In the genomic region with DNA sequence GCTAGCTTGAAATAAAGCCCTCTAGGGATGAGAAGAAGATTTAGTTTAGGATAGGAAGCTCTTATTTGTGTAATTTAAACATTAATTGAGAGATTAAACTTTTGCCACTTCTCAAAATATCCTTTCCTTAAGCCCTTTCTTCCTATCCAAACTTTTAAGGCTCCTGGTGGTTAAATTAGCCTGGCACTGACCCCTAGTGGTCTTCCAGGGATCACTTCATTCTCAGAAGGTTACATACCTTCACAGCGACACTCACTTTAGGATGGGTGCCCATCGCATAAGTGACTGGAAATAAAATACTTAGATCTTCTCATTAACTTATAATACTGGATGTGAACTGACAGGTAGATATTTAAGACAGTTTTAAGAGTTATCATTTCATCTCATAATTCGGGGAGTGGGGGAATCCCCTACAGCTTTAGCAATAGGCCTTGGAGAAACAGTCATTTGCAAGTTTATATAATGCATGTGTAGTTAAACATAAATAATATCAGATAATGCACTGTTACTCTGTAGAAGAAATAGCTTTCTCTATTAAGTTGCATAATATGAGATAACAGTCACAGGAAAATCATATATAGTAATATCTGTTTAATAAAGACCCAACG, we compare ENCODE assay signal across 8 cellular contexts. TPM values are rescaled to one million over a fixed set of nuclear protein-coding genes. Genes with fewer than 3 reads are reported as not detected.
DNase-seq lines count a peak whose midpoint lies in the region; ATAC-seq and TF ChIP-seq lines count a peak whose summit lies in the region.

No MANE protein-coding gene starts in this region.

- no peaks in the 10 kb centered on the region for H3K9me3 Mint-ChIP-seq in Caco-2 (ENCODE audit: unreplicated experiment)

- H3K4me1 ChIP-seq in Caco-2 (no peaks in the 10 kb centered on the region), lower lobe of right lung (peaks cover 12% of the 10 kb centered on the region)

- intact Hi-C loops in Caco-2 (cut with micrococcal nuclease; ENCODE audit: unreplicated experiment), result loop anchor here (1.0 to 5.0 kb wide), 7 partner anchors 56 to 540 kb away; no protein-coding TSS in a partner anchor
- intact Hi-C loops in lower lobe of right lung (cut with DNase I), result no loop called here

- in situ Hi-C loops in brain microvascular endothelial cell (cut with HindIII; ENCODE audit: low pct_ligation_motif_present, low sequenced_read_pairs), result no loop called here

- no peak overlapping the region for H3K4me3 Mint-ChIP-seq in Caco-2 (ENCODE audit: unreplicated experiment)

- no TSS peak for BruUV-seq in Caco-2 (replicated peaks; lab: Mats Ljungman, UMichigan)

- H3K27ac ChIP-seq in brain microvascular endothelial cell (no peak overlapping the region), lower lobe of right lung (no peak overlapping the region)

- no peak overlapping the region for H3K4me3 ChIP-seq in Caco-2 (ENCODE audit: low read depth, low read length)
- H3K4me3 ChIP-seq in brain microvascular endothelial cell (ENCODE audit: low read depth, low read length), result no peak overlapping the region
- no peak overlapping the region for H3K4me3 ChIP-seq in lower lobe of right lung

- CTCF ChIA-PET in Caco-2 (lab: Charles Lee), result no interaction called here

- TF ChIP-seq CTCF in Caco-2 (IDR thresholded peaks at IDR 0.05; ENCODE audit: insufficient read depth in 1 of 2, low read depth in 1 of 2, low read length in 1 of 2, severe bottlenecking in 1 of 2, unreplicated experiment in 1 of 2), result peak; percentile 71 to 82
- peak; percentile 82 for TF ChIP-seq CTCF in brain microvascular endothelial cell (IDR thresholded peaks at IDR 0.05; ENCODE audit: low read depth, low read length, missing control alignments)
- TF ChIP-seq CTCF in lower lobe of right lung (IDR thresholded peaks at IDR 0.05), result peak; percentile 70

- no peaks in the 10 kb centered on the region for H3K36me3 ChIP-seq in Caco-2 (ENCODE audit: control insufficient read depth, insufficient read depth, low read length)
- H3K36me3 ChIP-seq in brain microvascular endothelial cell (replicated peaks), result no peaks in the 10 kb centered on the region
- H3K36me3 ChIP-seq in lower lobe of right lung, result no peaks in the 10 kb centered on the region

- no peaks in the 10 kb centered on the region for H3K27me3 ChIP-seq in Caco-2 (replicated peaks; ENCODE audit: control insufficient read depth, insufficient read depth, low read length)
- peaks cover 75% of the 10 kb centered on the region for H3K27me3 ChIP-seq in brain microvascular endothelial cell (replicated peaks)
- H3K27me3 ChIP-seq in lower lobe of right lung (ENCODE audit: low read depth), result peaks cover 48% of the 10 kb centered on the region

- ATAC-seq in GM18870 (IDR thresholded peaks at IDR 0.05; ENCODE audit: unreplicated experiment) (peak; percentile 77), HG03280 (IDR thresholded peaks at IDR 0.05; ENCODE audit: unreplicated experiment) (peak; percentile 74), lower lobe of right lung (peak; percentile 64 to 79), HG02840 (IDR thresholded peaks at IDR 0.05; ENCODE audit: low FRiP score, unreplicated experiment) (no peak)

- H3K27ac Mint-ChIP-seq in Caco-2 (ENCODE audit: unreplicated experiment), result no peak overlapping the region

- POLR2A ChIA-PET in Caco-2 (lab: Charles Lee), result no interaction called here

- H3K36me3 Mint-ChIP-seq in Caco-2 (ENCODE audit: insufficient read depth, unreplicated experiment), result no peaks in the 10 kb centered on the region

- H3K27me3 Mint-ChIP-seq in Caco-2 (ENCODE audit: insufficient read depth, unreplicated experiment), result peaks cover 7% of the 10 kb centered on the region

- H3K9me3 ChIP-seq in Caco-2 (no peaks in the 10 kb centered on the region), lower lobe of right lung (no peaks in the 10 kb centered on the region)

- peak in 1 of 2 experiments; percentile 55 for DNase-seq in Caco-2
- peak; percentile 6 for DNase-seq in NCI-H524 treated with DMSO at 0.1 percent for 48 hours (lab: John Stamatoyannopoulos, UW)
- DNase-seq in brain microvascular endothelial cell, result no peak
- no peak for DNase-seq in lower lobe of right lung
- DNase-seq in foreskin melanocyte, result no peak

- H3K4me1 Mint-ChIP-seq in Caco-2 (ENCODE audit: low read depth, unreplicated experiment), result no peaks in the 10 kb centered on the region

RNA-seq across cellular contexts. Expression of gene LHX9, which starts 7.4 kb away (rescaled TPM):
- 0.12 and 0.36 TPM in 2 replicates for total RNA-seq in Caco-2 (2022)
- 2.1 TPM for total RNA-seq in lower lobe of right lung

RNA-seq across cellular contexts. Expression of gene C1orf53, which starts 22.2 kb away (rescaled TPM):
- total RNA-seq in Caco-2 (2022) (9.4 and 9.9 TPM in 2 replicates), lower lobe of right lung (2.0 TPM)
